Comparison of ENCODE assay signal across 16 cellular contexts in genomic region chr22:30392661-30393321, GRCh38. TPM values are rescaled to one million over a fixed set of nuclear protein-coding genes. Genes with fewer than 3 reads are reported as not detected.
DNase-seq lines count a peak whose midpoint lies in the region; ATAC-seq, FAIRE-seq and TF ChIP-seq lines count a peak whose summit lies in the region.
"Had no signal": no experiment of that assay in that cellular context is flagged by ENCODE, and none has a peak within 500 bp of the region (broad histone marks: within the 10 kb centered on the region; RNA-seq: fewer than 3 reads in every experiment).

No MANE protein-coding gene starts in this region.

- DNase-seq in CD8-positive, alpha-beta T cell = peak in 1 of 7 experiments; percentile 7
- DNase-seq in GM18507 (ENCODE audit: extremely low spot score, insufficient read length, low read depth) = no peak
- peak; percentile 42 to 93 (median 93) for DNase-seq in right lobe of liver
- DNase-seq in erythroblast (lab: John Stamatoyannopoulos, UW) = no peak
- no peak for DNase-seq in LoVo (ENCODE audit: low spot score)
- DNase-seq in COLO829 (ENCODE audit: low spot score) = no peak
- DNase-seq: activated T-cell treated with anti-CD3 and anti-CD28 coated beads, Interleukin-2, amount 50 U/mL, for 48 hours; DMS153; kidney glomerular epithelial cell; NK-92 treated with Interleukin-12 subunit alpha and Interleukin-12 subunit beta, amount 100 ng/mL, for 24 hours; sigmoid colon had no signal

- no peak overlapping the region for H3K27ac ChIP-seq in CD8-positive, alpha-beta T cell (ENCODE audit: low read depth, low read length)
- H3K27ac ChIP-seq in SU-DHL-6 (ENCODE audit: low read depth, low read length) (peak overlapping the region; percentile 21; the same call in 1 of the 2 replicates), right lobe of liver (peak overlapping the region in 2 of 3 donors; percentile 95 to 96)
- H3K27ac ChIP-seq: sigmoid colon had no signal

- TF ChIP-seq CTCF in CD8-positive, alpha-beta T cell (IDR thresholded peaks at IDR 0.05) = no peak
- TF ChIP-seq CTCF in SU-DHL-6 (IDR thresholded peaks at IDR 0.05; ENCODE audit: insufficient read depth, low read length, poor library complexity, severe bottlenecking) (no peak), right lobe of liver (IDR thresholded peaks at IDR 0.05) (no peak)

- peaks cover 43% of the 10 kb centered on the region for H3K4me1 Mint-ChIP-seq in CD8-positive, alpha-beta T cell (ENCODE audit: low read depth)

- H3K9me3 Mint-ChIP-seq in CD8-positive, alpha-beta T cell = no peaks in the 10 kb centered on the region
- H3K9me3 Mint-ChIP-seq: central memory CD8-positive, alpha-beta T cell had no signal

- H3K27ac Mint-ChIP-seq in CD8-positive, alpha-beta T cell = peak overlapping the region; percentile 89

- no peaks in the 10 kb centered on the region for H3K36me3 ChIP-seq in CD8-positive, alpha-beta T cell (ENCODE audit: insufficient read depth, low read length)
- no peaks in the 10 kb centered on the region for H3K36me3 ChIP-seq in SU-DHL-6 (ENCODE audit: low read length)
- no peaks in the 10 kb centered on the region for H3K36me3 ChIP-seq in right lobe of liver
- H3K36me3 ChIP-seq: HAP-1, sigmoid colon had no signal

- POLR2A ChIA-PET in CD8-positive, alpha-beta T cell (lab: Charles Lee) = interaction anchor here (1.0 to 1.5 kb wide), 4 partner anchors 31 to 86 kb away, joined by 3 to 5 read pairs (median 3); no protein-coding TSS in a partner anchor

- whole genome bisulfite sequencing in right lobe of liver (ENCODE audit: insufficient coverage, low coverage, low lambda C conversion rate, missing lambda C conversion rate) = 22% methylated on average over 6 of the region's 9 CpGs

- no peaks in the 10 kb centered on the region for H3K27me3 Mint-ChIP-seq in CD8-positive, alpha-beta T cell (ENCODE audit: low read depth)

- no peaks in the 10 kb centered on the region for H3K36me3 Mint-ChIP-seq in CD8-positive, alpha-beta T cell

- H3K79me2 ChIP-seq in SU-DHL-6 (ENCODE audit: insufficient read depth, low read length) = no peaks in the 10 kb centered on the region

- ATAC-seq in CD8-positive, alpha-beta T cell = no peak
- peak; percentile 22 to 84 (median 71) for ATAC-seq in right lobe of liver
- no peak for ATAC-seq in GM21717 (IDR thresholded peaks at IDR 0.05; ENCODE audit: unreplicated experiment)

- H3F3A ChIP-seq in SU-DHL-6 (ENCODE audit: insufficient read depth) = no peaks in the 10 kb centered on the region

- no peaks in the 10 kb centered on the region for H3K27me3 ChIP-seq in CD8-positive, alpha-beta T cell (ENCODE audit: insufficient read depth, low read length)
- no peaks in the 10 kb centered on the region for H3K27me3 ChIP-seq in SU-DHL-6 (ENCODE audit: low read length)
- H3K27me3 ChIP-seq in right lobe of liver = no peaks in the 10 kb centered on the region
- H3K27me3 ChIP-seq: sigmoid colon had no signal

- CTCF ChIA-PET in CD8-positive, alpha-beta T cell (lab: Charles Lee) = interaction anchor here (0.7 to 20.6 kb wide), 15 partner anchors 8 to 285 kb away, joined by 3 to 528 read pairs (median 5); partner anchors contain the start of genes CASTOR1 and MTFP1

- peak overlapping the region; percentile 87 for H2AFZ ChIP-seq in SU-DHL-6 (ENCODE audit: low read depth, low read length, severe bottlenecking)

- peak overlapping the region; percentile 38 for H3K9ac ChIP-seq in SU-DHL-6 (ENCODE audit: low read length)

- H3K4me3 Mint-ChIP-seq in CD8-positive, alpha-beta T cell = peak overlapping the region; percentile 58
- H3K4me3 Mint-ChIP-seq: central memory CD8-positive, alpha-beta T cell had no signal

- peak; percentile 13 for TF ChIP-seq POLR2A in right lobe of liver (IDR thresholded peaks at IDR 0.05)
- no peak for TF ChIP-seq POLR2A in erythroblast (IDR thresholded peaks at IDR 0.05; ENCODE audit: low read length)

- FAIRE-seq in GM18507 (lab: Jason Lieb, UNC) = peak; percentile 71
- FAIRE-seq: TTC549 had no signal

- no peak overlapping the region for H3K4me3 ChIP-seq in CD8-positive, alpha-beta T cell (ENCODE audit: low read depth, low read length)
- H3K4me3 ChIP-seq in SU-DHL-6 (ENCODE audit: insufficient read depth, low read length, poor library complexity, severe bottlenecking) = no peak overlapping the region
- H3K4me3 ChIP-seq in right lobe of liver = peak overlapping the region in 1 of 3 donors; percentile 4
- H3K4me3 ChIP-seq: HAP-1, sigmoid colon had no signal

- H4K20me1 ChIP-seq in SU-DHL-6 (ENCODE audit: low read depth, low read length) = no peaks in the 10 kb centered on the region

- no peaks in the 10 kb centered on the region for H3K9me2 ChIP-seq in SU-DHL-6 (replicated peaks; ENCODE audit: insufficient read depth, low read length)

- H3K4me1 ChIP-seq in CD8-positive, alpha-beta T cell (ENCODE audit: insufficient read depth, low read length) = peaks cover 40% of the 10 kb centered on the region
- peaks cover 0 to 33% (median 16%) of the 10 kb centered on the region in 4 donors for H3K4me1 ChIP-seq in right lobe of liver

- intact Hi-C loops in CD8-positive, alpha-beta T cell (cut with DNase I, micrococcal nuclease) = loop anchor here in 1 of 2 experiments (5.0 kb wide), 2 partner anchors 365 to 690 kb away; partner anchors contain the start of gene SMTN
- intact Hi-C loops in right lobe of liver (cut with DNase I) = loop anchor here (5.0 to 10.0 kb wide), 2 partner anchors 82 to 1000 kb away; partner anchors contain the start of gene SEC14L3 (in 1 of the 2)

- peak overlapping the region; percentile 40 for H3K4me2 ChIP-seq in SU-DHL-6 (ENCODE audit: low read depth, low read length, poor library complexity, severe bottlenecking)

- no peaks in the 10 kb centered on the region for H3K9me3 ChIP-seq in CD8-positive, alpha-beta T cell (ENCODE audit: low read length)
- H3K9me3 ChIP-seq in SU-DHL-6 (ENCODE audit: insufficient read depth, low read length) (no peaks in the 10 kb centered on the region), right lobe of liver (no peaks in the 10 kb centered on the region)
- H3K9me3 ChIP-seq: sigmoid colon had no signal

RNA-seq across cellular contexts. Expression of gene SEC14L2, which starts 4.0 kb away (rescaled TPM):
- total RNA-seq in CD8-positive, alpha-beta T cell = 100 to 1,000 TPM; 239 to 241 TPM
- total RNA-seq in right lobe of liver = 100 to 1,000 TPM in 3 of 6 experiments, 10 to 100 TPM in 3; 42.7 to 240 (median 101) TPM

RNA-seq across cellular contexts. Expression of gene RNF215, which starts 5.6 kb away (rescaled TPM):
- 1 to 10 TPM; 7.0 to 7.4 TPM for total RNA-seq in CD8-positive, alpha-beta T cell
- total RNA-seq in right lobe of liver = 10 to 100 TPM in 1 of 6 experiments, 1 to 10 TPM in 5; 6.2 to 10.0 (median 7.4) TPM

RNA-seq across cellular contexts. Expression of gene MTFP1, which starts 32.8 kb away (rescaled TPM):
- total RNA-seq in CD8-positive, alpha-beta T cell = 100 to 1,000 TPM; 109 to 117 TPM
- 10 to 100 TPM in 3 of 6 experiments, 1 to 10 TPM in 3; 4.2 to 30.1 (median 9.1) TPM for total RNA-seq in right lobe of liver

RNA-seq across cellular contexts. Expression of gene CCDC157, which starts 36.0 kb away (rescaled TPM):
- total RNA-seq in CD8-positive, alpha-beta T cell = 10 to 100 TPM in 1 of 2 experiments, 1 to 10 TPM in 1; 8.7 to 11.7 TPM
- total RNA-seq in right lobe of liver = 1 to 10 TPM in 3 of 6 experiments, under 1 TPM in 3; 0.54 to 2.9 (median 0.86) TPM

RNA-seq across cellular contexts. Expression of gene SF3A1, which starts 36.1 kb away (rescaled TPM):
- total RNA-seq in CD8-positive, alpha-beta T cell = 100 to 1,000 TPM; 406 to 422 TPM
- 10 to 100 TPM; 42.6 to 72.8 (median 66.5) TPM for total RNA-seq in right lobe of liver

Comparison
In these comparisons a context has a peak if more than half of its experiments do, and no peak if none do; other contexts are left out.
1. ATAC-seq: peak in right lobe of liver (4 of 4); none in CD8-positive, alpha-beta T cell (single experiment) and GM21717 (single experiment).
2. DNase-seq: peak in right lobe of liver (3 of 3); none in GM18507 (single experiment), erythroblast (0 of 2), LoVo (single experiment) and COLO829 (single experiment).